Comparison of ENCODE assay signal across 23 cellular contexts in genomic region chr6:159640322-159640721, GRCh38.
"Had no signal": no experiment of that assay in that cellular context is flagged by ENCODE, and none has a peak within 500 bp of the region (broad histone marks: within the 10 kb centered on the region; RNA-seq: fewer than 3 reads in every experiment).

No MANE protein-coding gene starts in this region.

- H3K4me3 ChIP-seq: cardiac muscle cell, heart right ventricle, lung, neural progenitor cell, transverse colon, uterus had no signal

- H3K4me1 ChIP-seq: neural progenitor cell, transverse colon, uterus had no signal

- ATAC-seq: activated CD8-positive, alpha-beta memory T cell treated with anti-CD3 and anti-CD28 coated beads, Interleukin-2, amount 10 ng/mL, durations not matched to agents 7 days and 5 days; activated CD8-positive, alpha-beta T cell treated with anti-CD3 and anti-CD28 coated beads for 36 hours; left colon; naive thymus-derived CD8-positive, alpha-beta T cell; stimulated activated naive B cell treated with anti-CD40 and anti-IgM and Interleukin-4, amounts not matched to agents 10 μg/mL and 1 μg/mL and 100 μg/mL, for 72 hours had no signal

- DNase-seq: activated CD4-positive, alpha-beta T cell treated with anti-CD3 and anti-CD28 coated beads, Interleukin-2, amount 10 ng/mL, durations not matched to agents 7 days and 5 days; activated CD4-positive, CD25-positive, alpha-beta regulatory T cell treated with anti-CD3 and anti-CD28 coated beads, Interleukin-2, amount 50 U/mL, for 72 hours; activated CD8-positive, alpha-beta memory T cell treated with anti-CD3 and anti-CD28 coated beads, Interleukin-2, amount 10 ng/mL, durations not matched to agents 7 days and 5 days; activated CD8-positive, alpha-beta T cell treated with anti-CD3 and anti-CD28 coated beads for 36 hours; activated effector memory CD4-positive, alpha-beta T cell treated with anti-CD3 and anti-CD28 coated beads, Interleukin-2, amount 50 U/mL, for 16 hours; activated naive CD4-positive, alpha-beta T cell treated with anti-CD3 and anti-CD28 coated beads, Interleukin-2, amount 10 ng/mL, durations not matched to agents 7 days and 5 days; activated T-cell treated with anti-CD3 and anti-CD28 coated beads for 4 hours; amygdala; cortex of kidney; heart right ventricle; left colon; naive thymus-derived CD8-positive, alpha-beta T cell; retina; stimulated activated CD4-positive, alpha-beta T cell treated with anti-CD3 and anti-CD28 coated beads, Interleukin-2, amount 100 ng/mL, for 48 hours; stimulated activated CD8-positive, alpha-beta memory T cell treated with anti-CD3 and anti-CD28 coated beads, Interleukin-4, amount 100 ng/mL, for 48 hours; stimulated activated naive B cell treated with anti-CD40 and anti-IgM and Interleukin-4, amounts not matched to agents 10 μg/mL and 1 μg/mL and 100 μg/mL, for 72 hours; transverse colon; uterus; WERI-Rb-1 had no signal

- H3K27ac ChIP-seq: cardiac muscle cell, epithelial cell of prostate, heart right ventricle, neural progenitor cell, transverse colon, uterus, WERI-Rb-1 had no signal

- H3K36me3 ChIP-seq: cardiac muscle cell, heart right ventricle, neural progenitor cell, transverse colon, uterus, WERI-Rb-1 had no signal

- H3K27me3 ChIP-seq: cardiac muscle cell, heart right ventricle, neural progenitor cell, transverse colon, uterus had no signal

- H3K9me3 ChIP-seq: transverse colon, uterus had no signal
